32 cellular contexts compared by ENCODE assay signal in the genomic region with DNA sequence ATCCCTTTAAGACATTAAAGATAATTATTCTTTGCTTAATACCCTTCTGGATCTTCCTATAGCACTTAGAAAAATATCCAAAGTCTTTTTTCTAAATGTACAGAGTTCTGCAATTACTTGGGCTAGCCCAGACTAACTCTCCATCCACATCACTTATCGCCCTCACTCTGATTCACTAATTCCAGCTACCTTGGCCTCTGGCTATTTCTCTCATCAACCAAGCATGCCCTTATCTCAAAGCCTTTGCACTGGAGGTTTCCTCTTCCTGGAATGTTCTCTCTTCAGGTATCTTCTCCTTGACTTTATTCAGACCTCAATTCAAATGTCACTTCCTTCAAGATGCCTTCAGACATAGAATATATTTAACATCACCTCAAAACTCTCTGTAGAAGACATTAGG.
"Had no signal": no experiment of that assay in that cellular context is flagged by ENCODE, and none has a peak within 500 bp of the region (broad histone marks: within the 10 kb centered on the region; RNA-seq: fewer than 3 reads in every experiment).

No MANE protein-coding gene starts in this region.

- ATAC-seq: activated CD4-positive, CD25-positive, alpha-beta regulatory T cell treated with anti-CD3 and anti-CD28 coated beads, Interleukin-2, amount 50 U/mL, for 24 hours; activated CD8-positive, alpha-beta T cell treated with anti-CD3 and anti-CD28 coated beads for 36 hours; activated naive CD8-positive, alpha-beta T cell treated with anti-CD3 and anti-CD28 coated beads, Interleukin-2, amount 50 U/mL, for 24 hours; activated T-cell treated with anti-CD3 and anti-CD28 coated beads, Interleukin-2, amount 50 U/mL, for 4 hours; activated T-helper 17 cell treated with anti-CD3 and anti-CD28 coated beads, Interleukin-2, amount 50 U/mL, for 72 hours; body of pancreas; gastroesophageal sphincter; heart right ventricle; T-helper 17 cell had no signal

- H3K4me1 ChIP-seq: adrenal gland, body of pancreas, colonic mucosa, esophagus muscularis mucosa, gastroesophageal sphincter, heart right ventricle had no signal

- H3K4me3 ChIP-seq: adrenal gland, body of pancreas, cardiac muscle cell, colonic mucosa, esophagus muscularis mucosa, gastroesophageal sphincter, heart right ventricle had no signal

- DNase-seq: activated B cell treated with CpG ODN at 0.5 μM for 24 hours; activated CD4-positive, alpha-beta T cell treated with anti-CD3 and anti-CD28 coated beads for 48 hours; activated CD4-positive, alpha-beta T cell treated with anti-CD3 and anti-CD28 coated beads, Interleukin-2, amount 50 U/mL, for 1 hour; activated CD4-positive, alpha-beta T cell treated with anti-CD3 and anti-CD28 coated beads, Interleukin-2, amount 50 U/mL, for 48 hours; activated CD8-positive, alpha-beta memory T cell treated with anti-CD3 and anti-CD28 coated beads for 24 hours; activated CD8-positive, alpha-beta T cell treated with anti-CD3 and anti-CD28 coated beads for 36 hours; activated effector memory CD4-positive, alpha-beta T cell treated with Interleukin-2 at 50 U/mL for 16 hours; activated naive CD4-positive, alpha-beta T cell treated with anti-CD3 and anti-CD28 coated beads for 36 hours; activated naive CD8-positive, alpha-beta T cell treated with anti-CD3 and anti-CD28 coated beads for 36 hours; activated naive CD8-positive, alpha-beta T cell treated with anti-CD3 and anti-CD28 coated beads, Interleukin-2, amount 50 U/mL, for 24 hours; activated T-cell treated with anti-CD3 and anti-CD28 coated beads, Interleukin-2, amount 50 U/mL, for 4 hours; adrenal gland; amygdala; aorta; body of pancreas; central memory CD4-positive, alpha-beta T cell; cerebellar nuclear complex; colonic mucosa; effector memory CD4-positive, alpha-beta T cell; endodermal cell; erythroblast; foreskin melanocyte; heart right ventricle; T-helper 1 cell; T-helper 17 cell; T1000; WERI-Rb-1 had no signal

- H3K27ac ChIP-seq: adrenal gland, body of pancreas, cardiac muscle cell, colonic mucosa, esophagus muscularis mucosa, gastroesophageal sphincter, heart right ventricle, WERI-Rb-1 had no signal

- H3K27me3 ChIP-seq: adrenal gland, body of pancreas, cardiac muscle cell, colonic mucosa, esophagus muscularis mucosa, gastroesophageal sphincter, heart right ventricle had no signal

- H3K36me3 ChIP-seq: adrenal gland, cardiac muscle cell, colonic mucosa, esophagus muscularis mucosa, gastroesophageal sphincter, heart right ventricle, WERI-Rb-1 had no signal

- H3K9me3 ChIP-seq: adrenal gland, body of pancreas, colonic mucosa, esophagus muscularis mucosa, gastroesophageal sphincter had no signal
